ENCODE assay signal across 2 cellular contexts in the genomic region with DNA sequence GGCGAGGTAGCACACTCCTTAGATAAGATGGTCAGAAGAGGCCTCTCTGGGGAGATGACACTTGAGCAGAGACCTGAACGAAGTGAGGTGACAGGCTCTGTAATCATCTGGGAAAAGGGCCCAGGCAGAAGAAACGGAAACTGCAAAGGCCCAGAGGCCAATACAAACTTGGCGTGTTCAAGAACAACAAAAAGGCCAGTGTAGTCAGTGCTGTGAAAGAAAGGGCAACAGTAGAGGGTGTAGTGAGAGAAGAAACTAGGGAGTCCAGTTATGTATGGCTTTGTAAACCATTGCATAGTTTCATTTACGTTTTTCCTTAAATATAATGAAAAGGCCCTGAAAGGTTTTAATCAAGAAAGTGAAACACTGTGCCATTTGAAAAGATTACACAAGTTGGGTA.
A peak's percentile ranks its signal among the peaks of the same experiment; 100 is the strongest.
TF ChIP-seq lines count a peak whose summit lies in the region.

No MANE protein-coding gene starts in this region.

TF ChIP-seq in HepG2, 621 proteins besides CTCF, POLR2A, EP300 and RAD21:
- TF ChIP-seq, protein P1, sequence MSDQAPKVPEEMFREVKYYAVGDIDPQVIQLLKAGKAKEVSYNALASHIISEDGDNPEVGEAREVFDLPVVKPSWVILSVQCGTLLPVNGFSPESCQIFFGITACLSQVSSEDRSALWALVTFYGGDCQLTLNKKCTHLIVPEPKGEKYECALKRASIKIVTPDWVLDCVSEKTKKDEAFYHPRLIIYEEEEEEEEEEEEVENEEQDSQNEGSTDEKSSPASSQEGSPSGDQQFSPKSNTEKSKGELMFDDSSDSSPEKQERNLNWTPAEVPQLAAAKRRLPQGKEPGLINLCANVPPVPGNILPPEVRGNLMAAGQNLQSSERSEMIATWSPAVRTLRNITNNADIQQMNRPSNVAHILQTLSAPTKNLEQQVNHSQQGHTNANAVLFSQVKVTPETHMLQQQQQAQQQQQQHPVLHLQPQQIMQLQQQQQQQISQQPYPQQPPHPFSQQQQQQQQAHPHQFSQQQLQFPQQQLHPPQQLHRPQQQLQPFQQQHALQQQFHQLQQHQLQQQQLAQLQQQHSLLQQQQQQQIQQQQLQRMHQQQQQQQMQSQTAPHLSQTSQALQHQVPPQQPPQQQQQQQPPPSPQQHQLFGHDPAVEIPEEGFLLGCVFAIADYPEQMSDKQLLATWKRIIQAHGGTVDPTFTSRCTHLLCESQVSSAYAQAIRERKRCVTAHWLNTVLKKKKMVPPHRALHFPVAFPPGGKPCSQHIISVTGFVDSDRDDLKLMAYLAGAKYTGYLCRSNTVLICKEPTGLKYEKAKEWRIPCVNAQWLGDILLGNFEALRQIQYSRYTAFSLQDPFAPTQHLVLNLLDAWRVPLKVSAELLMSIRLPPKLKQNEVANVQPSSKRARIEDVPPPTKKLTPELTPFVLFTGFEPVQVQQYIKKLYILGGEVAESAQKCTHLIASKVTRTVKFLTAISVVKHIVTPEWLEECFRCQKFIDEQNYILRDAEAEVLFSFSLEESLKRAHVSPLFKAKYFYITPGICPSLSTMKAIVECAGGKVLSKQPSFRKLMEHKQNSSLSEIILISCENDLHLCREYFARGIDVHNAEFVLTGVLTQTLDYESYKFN (CRISPR knock-in tag; conservative IDR thresholded peaks at IDR 0.05), result no peak
- TF ChIP-seq ISL2 (CRISPR knock-in tag; IDR thresholded peaks at IDR 0.05), result no peak
- no peak for TF ChIP-seq ZNF546 (CRISPR knock-in tag; conservative IDR thresholded peaks at IDR 0.05)
- TF ChIP-seq, protein P2, sequence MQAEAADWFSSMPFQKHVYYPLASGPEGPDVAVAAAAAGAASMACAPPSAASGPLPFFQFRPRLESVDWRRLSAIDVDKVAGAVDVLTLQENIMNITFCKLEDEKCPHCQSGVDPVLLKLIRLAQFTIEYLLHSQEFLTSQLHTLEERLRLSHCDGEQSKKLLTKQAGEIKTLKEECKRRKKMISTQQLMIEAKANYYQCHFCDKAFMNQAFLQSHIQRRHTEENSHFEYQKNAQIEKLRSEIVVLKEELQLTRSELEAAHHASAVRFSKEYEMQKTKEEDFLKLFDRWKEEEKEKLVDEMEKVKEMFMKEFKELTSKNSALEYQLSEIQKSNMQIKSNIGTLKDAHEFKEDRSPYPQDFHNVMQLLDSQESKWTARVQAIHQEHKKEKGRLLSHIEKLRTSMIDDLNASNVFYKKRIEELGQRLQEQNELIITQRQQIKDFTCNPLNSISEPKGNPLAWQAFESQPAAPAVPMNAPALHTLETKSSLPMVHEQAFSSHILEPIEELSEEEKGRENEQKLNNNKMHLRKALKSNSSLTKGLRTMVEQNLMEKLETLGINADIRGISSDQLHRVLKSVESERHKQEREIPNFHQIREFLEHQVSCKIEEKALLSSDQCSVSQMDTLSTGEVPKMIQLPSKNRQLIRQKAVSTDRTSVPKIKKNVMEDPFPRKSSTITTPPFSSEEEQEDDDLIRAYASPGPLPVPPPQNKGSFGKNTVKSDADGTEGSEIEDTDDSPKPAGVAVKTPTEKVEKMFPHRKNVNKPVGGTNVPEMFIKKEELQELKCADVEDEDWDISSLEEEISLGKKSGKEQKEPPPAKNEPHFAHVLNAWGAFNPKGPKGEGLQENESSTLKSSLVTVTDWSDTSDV (CRISPR knock-in tag; IDR thresholded peaks at IDR 0.05), result no peak
- TF ChIP-seq SMYD3 (CRISPR knock-in tag; IDR thresholded peaks at IDR 0.05), result no peak
- TF ChIP-seq, protein P3, sequence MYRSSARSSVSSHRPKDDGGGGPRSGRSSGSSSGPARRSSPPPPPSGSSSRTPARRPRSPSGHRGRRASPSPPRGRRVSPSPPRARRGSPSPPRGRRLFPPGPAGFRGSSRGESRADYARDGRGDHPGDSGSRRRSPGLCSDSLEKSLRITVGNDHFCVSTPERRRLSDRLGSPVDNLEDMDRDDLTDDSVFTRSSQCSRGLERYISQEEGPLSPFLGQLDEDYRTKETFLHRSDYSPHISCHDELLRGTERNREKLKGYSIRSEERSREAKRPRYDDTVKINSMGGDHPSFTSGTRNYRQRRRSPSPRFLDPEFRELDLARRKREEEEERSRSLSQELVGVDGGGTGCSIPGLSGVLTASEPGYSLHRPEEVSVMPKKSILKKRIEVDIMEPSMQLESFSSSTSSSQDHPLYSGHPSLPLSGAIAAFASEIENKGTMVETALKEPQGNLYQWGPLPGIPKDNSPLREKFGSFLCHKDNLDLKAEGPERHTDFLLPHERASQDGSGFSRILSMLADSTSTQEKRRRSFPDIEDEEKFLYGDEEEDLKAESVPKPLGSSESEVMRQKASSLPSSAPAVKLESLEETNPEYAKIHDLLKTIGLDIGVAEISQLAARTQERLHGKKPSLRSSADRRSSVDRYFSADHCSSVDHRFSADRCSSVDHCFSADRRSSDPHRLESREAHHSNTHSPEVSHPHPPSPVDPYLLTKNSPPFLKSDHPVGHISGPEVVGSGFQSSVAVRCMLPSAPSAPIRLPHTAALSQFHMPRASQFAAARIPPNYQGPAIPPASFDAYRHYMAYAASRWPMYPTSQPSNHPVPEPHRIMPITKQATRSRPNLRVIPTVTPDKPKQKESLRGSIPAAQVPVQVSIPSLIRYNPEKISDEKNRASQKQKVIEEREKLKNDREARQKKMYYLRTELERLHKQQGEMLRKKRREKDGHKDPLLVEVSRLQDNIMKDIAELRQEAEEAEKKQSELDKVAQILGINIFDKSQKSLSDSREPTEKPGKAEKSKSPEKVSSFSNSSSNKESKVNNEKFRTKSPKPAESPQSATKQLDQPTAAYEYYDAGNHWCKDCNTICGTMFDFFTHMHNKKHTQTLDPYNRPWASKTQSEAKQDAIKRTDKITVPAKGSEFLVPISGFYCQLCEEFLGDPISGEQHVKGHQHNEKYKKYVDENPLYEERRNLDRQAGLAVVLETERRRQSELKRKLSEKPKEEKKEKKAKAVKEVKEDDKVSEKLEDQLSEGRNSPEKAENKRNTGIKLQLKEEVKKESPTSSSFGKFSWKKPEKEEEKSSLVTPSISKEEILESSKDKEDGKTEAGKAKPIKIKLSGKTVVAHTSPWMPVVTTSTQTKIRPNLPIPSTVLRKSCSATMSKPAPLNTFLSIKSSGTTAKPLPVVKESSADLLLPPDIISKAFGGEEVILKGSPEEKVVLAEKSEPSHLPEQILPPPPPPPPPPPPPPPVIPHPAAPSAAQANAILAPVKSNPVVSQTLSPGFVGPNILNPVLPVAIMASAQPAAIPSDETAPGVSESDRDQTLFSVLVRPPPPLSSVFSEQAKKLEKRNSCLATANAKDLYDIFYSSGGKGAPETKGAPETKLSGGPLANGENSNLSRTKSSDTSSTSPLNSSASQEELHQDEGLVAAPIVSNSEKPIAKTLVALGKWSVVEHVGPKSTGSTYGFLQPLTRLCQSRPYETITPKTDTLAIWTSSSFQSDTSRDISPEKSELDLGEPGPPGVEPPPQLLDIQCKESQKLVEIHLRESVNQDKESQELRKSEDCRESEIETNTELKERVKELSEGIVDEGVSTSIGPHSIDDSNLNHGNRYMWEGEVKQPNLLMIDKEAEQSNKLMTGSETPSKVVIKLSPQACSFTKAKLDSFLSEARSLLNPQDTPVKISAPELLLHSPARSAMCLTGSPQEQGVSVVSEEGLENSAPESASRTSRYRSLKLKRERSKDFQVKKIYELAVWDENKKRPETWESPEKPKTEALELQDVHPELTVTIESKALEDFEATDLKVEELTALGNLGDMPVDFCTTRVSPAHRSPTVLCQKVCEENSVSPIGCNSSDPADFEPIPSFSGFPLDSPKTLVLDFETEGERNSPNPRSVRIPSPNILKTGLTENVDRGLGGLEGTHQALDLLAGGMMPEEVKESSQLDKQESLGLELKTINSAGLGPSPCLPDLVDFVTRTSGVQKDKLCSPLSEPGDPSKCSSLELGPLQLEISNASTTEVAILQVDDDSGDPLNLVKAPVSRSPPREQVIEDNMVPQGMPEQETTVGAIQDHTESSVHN (CRISPR knock-in tag; IDR thresholded peaks at IDR 0.05), result no peak
- no peak for TF ChIP-seq RXRB (CRISPR knock-in tag; IDR thresholded peaks at IDR 0.05; ENCODE audit: borderline replicate concordance)

TF ChIP-seq in GM12878, 131 proteins besides CTCF, POLR2A, EP300 and RAD21:
- peak; percentile 22 for TF ChIP-seq MEF2B (IDR thresholded peaks at IDR 0.05; ENCODE audit: partially characterized antibody, poor library complexity, severe bottlenecking)
- TF ChIP-seq IRF4 (IDR thresholded peaks at IDR 0.05; ENCODE audit: low read depth, low read length), result no peak
- TF ChIP-seq SMARCA5 (IDR thresholded peaks at IDR 0.05), result peak; percentile 58; the same call in 1 of the 2 replicates
- TF ChIP-seq IKZF2 (IDR thresholded peaks at IDR 0.05), result peak in 1 of 2 experiments; percentile 25; a peak in 1 of 4 replicates
- TF ChIP-seq IKZF1 (conservative IDR thresholded peaks at IDR 0.05), result peak; percentile 55
- TF ChIP-seq, protein P4, sequence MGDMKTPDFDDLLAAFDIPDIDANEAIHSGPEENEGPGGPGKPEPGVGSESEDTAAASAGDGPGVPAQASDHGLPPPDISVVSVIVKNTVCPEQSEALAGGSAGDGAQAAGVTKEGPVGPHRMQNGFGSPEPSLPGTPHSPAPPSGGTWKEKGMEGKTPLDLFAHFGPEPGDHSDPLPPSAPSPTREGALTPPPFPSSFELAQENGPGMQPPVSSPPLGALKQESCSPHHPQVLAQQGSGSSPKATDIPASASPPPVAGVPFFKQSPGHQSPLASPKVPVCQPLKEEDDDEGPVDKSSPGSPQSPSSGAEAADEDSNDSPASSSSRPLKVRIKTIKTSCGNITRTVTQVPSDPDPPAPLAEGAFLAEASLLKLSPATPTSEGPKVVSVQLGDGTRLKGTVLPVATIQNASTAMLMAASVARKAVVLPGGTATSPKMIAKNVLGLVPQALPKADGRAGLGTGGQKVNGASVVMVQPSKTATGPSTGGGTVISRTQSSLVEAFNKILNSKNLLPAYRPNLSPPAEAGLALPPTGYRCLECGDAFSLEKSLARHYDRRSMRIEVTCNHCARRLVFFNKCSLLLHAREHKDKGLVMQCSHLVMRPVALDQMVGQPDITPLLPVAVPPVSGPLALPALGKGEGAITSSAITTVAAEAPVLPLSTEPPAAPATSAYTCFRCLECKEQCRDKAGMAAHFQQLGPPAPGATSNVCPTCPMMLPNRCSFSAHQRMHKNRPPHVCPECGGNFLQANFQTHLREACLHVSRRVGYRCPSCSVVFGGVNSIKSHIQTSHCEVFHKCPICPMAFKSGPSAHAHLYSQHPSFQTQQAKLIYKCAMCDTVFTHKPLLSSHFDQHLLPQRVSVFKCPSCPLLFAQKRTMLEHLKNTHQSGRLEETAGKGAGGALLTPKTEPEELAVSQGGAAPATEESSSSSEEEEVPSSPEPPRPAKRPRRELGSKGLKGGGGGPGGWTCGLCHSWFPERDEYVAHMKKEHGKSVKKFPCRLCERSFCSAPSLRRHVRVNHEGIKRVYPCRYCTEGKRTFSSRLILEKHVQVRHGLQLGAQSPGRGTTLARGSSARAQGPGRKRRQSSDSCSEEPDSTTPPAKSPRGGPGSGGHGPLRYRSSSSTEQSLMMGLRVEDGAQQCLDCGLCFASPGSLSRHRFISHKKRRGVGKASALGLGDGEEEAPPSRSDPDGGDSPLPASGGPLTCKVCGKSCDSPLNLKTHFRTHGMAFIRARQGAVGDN (IDR thresholded peaks at IDR 0.05), result peak; percentile 59
- TF ChIP-seq NR2F1 (conservative IDR thresholded peaks at IDR 0.05), result peak; percentile 52; the same call in 1 of the 2 replicates
- no peak for TF ChIP-seq SMAD1 (IDR thresholded peaks at IDR 0.05; ENCODE audit: low read depth, partially characterized antibody)
- 0 out of 2 replicates have a peak, but pooled peaks have one; percentile 44 for TF ChIP-seq ZNF24 (IDR thresholded peaks at IDR 0.05)
TF ChIP-seq in GM12878: peak in this region for 7.
